In the genomic region with DNA sequence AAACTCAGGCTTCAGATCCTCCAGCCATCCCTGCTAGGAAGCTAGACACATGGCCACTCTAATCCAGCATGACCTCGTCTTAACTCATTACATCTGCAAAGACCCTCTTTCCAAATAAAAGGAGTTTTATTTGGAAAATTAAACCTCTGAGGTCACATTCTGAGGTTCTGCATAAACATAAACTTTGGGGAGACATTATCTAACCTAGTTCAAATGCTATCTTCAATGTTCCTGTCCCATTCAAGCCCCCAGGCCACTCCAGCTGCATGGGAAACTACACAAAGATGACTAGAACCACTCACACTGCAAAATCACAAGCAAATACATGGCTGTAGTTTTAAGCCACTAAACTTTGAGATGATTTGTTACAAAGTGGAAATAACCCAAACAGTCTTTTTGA, we compare ENCODE assay signal across 19 cellular contexts.
DNase-seq lines count a peak whose midpoint lies in the region; ATAC-seq, FAIRE-seq and TF ChIP-seq lines count a peak whose summit lies in the region.
"Had no signal": no experiment of that assay in that cellular context is flagged by ENCODE, and none has a peak within 500 bp of the region (broad histone marks: within the 10 kb centered on the region; RNA-seq: fewer than 3 reads in every experiment).

No MANE protein-coding gene starts in this region.

- CTCF ChIA-PET in PC-3 (lab: Charles Lee) = no interaction called here

- H3K27me3 ChIP-seq in PC-3 (ENCODE audit: low read length) = no peaks in the 10 kb centered on the region
- no peaks in the 10 kb centered on the region for H3K27me3 ChIP-seq in osteoblast (ENCODE audit: insufficient read depth, low read length)
- H3K27me3 ChIP-seq in BE2C = no peaks in the 10 kb centered on the region
- H3K27me3 ChIP-seq: thyroid gland had no signal

- intact Hi-C loops in PC-3 (cut with micrococcal nuclease) = no loop called here

- no peak for TF ChIP-seq CTCF in PC-3 (conservative IDR thresholded peaks at IDR 0.05; ENCODE audit: low read depth, low read length)
- TF ChIP-seq CTCF in osteoblast (IDR thresholded peaks at IDR 0.05; ENCODE audit: extremely low read depth, low read depth, low read length) = no peak
- TF ChIP-seq CTCF in BE2C (IDR thresholded peaks at IDR 0.05; ENCODE audit: low read depth, low read length) = no peak

- H3K4me3 ChIP-seq in PC-3 (ENCODE audit: low read length) (peak overlapping the region; percentile 10; the same call in 1 of the 2 replicates), osteoblast (ENCODE audit: insufficient read depth, low read length) (no peak overlapping the region), BE2C (ENCODE audit: low read depth, low read length) (no peak overlapping the region)
- H3K4me3 ChIP-seq: thyroid gland had no signal

- H3K9ac ChIP-seq in PC-3 (ENCODE audit: low read length) = no peak overlapping the region

- H2AFZ ChIP-seq in PC-3 (ENCODE audit: low read length) (peak overlapping the region; percentile 52), osteoblast (ENCODE audit: low read length) (peak overlapping the region; percentile 9)

- BruUV-seq in PC-3 (replicated peaks; lab: Mats Ljungman, UMichigan) = no TSS peak

- POLR2A ChIA-PET in PC-3 (lab: Charles Lee; ENCODE audit: unreplicated experiment) = no interaction called here

- H3K79me2 ChIP-seq in PC-3 (ENCODE audit: low read length) (no peaks in the 10 kb centered on the region), osteoblast (ENCODE audit: insufficient read depth, low read length) (no peaks in the 10 kb centered on the region)

- H3K9me2 ChIP-seq in PC-3 (replicated peaks; ENCODE audit: low read length) = no peaks in the 10 kb centered on the region

- ATAC-seq in PC-3 = no peak; the same call in 1 of the 2 replicates
- ATAC-seq: activated CD4-positive, CD25-positive, alpha-beta regulatory T cell treated with anti-CD3 and anti-CD28 coated beads, Interleukin-2, amount 50 U/mL, for 24 hours; stimulated activated naive B cell treated with anti-CD40 and anti-IgM and Interleukin-4, amounts not matched to agents 10 μg/mL and 1 μg/mL and 100 μg/mL, for 72 hours had no signal

- peak; percentile 4 for FAIRE-seq in endometrium (lab: Jason Lieb, UNC)
- FAIRE-seq: frontal cortex, H1, HepG2 had no signal

- H3K9me3 ChIP-seq in PC-3 (ENCODE audit: low read length) = no peaks in the 10 kb centered on the region
- no peaks in the 10 kb centered on the region for H3K9me3 ChIP-seq in osteoblast (ENCODE audit: low read depth, low read length)
- no peaks in the 10 kb centered on the region for H3K9me3 ChIP-seq in BE2C
- H3K9me3 ChIP-seq: Caco-2, thyroid gland had no signal

- H3K36me3 ChIP-seq in PC-3 (ENCODE audit: low read depth, low read length) (no peaks in the 10 kb centered on the region), osteoblast (ENCODE audit: insufficient read depth, low read length) (no peaks in the 10 kb centered on the region), BE2C (no peaks in the 10 kb centered on the region)
- H3K36me3 ChIP-seq: thyroid gland had no signal

- peaks cover 25% of the 10 kb centered on the region for H3K4me1 ChIP-seq in PC-3 (ENCODE audit: insufficient read depth, low read length)
- H3K4me1 ChIP-seq in osteoblast (ENCODE audit: insufficient read depth, low read length) = peaks cover 32% of the 10 kb centered on the region
- H3K4me1 ChIP-seq in BE2C = no peaks in the 10 kb centered on the region
- H3K4me1 ChIP-seq: Caco-2 had no signal

- DNase-seq in Daoy (ENCODE audit: low read depth) (peak; percentile 5), PC-3 (no peak), osteoblast (ENCODE audit: insufficient read length, low spot score, missing footprints) (no peak), SHP77 treated with DMSO at 0.1 percent for 48 hours (lab: John Stamatoyannopoulos, UW) (no peak), BE2C (no peak), CD1c-positive myeloid dendritic cell (ENCODE audit: extremely low spot score) (no peak), SW480 (ENCODE audit: low spot score) (no peak)
- DNase-seq: activated naive CD8-positive, alpha-beta T cell treated with anti-CD3 and anti-CD28 coated beads for 36 hours; Caco-2; NCI-H1436; NCI-H69; stimulated activated naive B cell treated with anti-CD40 and anti-IgM and Interleukin-4, amounts not matched to agents 10 μg/mL and 1 μg/mL and 100 μg/mL, for 72 hours; T1000; thyroid gland had no signal

- H3K4me2 ChIP-seq in PC-3 (ENCODE audit: low read length) = peak overlapping the region; percentile 61
- H3K4me2 ChIP-seq in osteoblast (ENCODE audit: insufficient read depth, low read length) = peak overlapping the region; percentile 67

- no peaks in the 10 kb centered on the region for H3F3A ChIP-seq in PC-3 (ENCODE audit: low read length, unreplicated experiment)

- H3K27ac ChIP-seq in PC-3 (ENCODE audit: low read length) (peak overlapping the region; percentile 70), osteoblast (ENCODE audit: low read depth, low read length) (peak overlapping the region; percentile 89)

- H4K20me1 ChIP-seq in PC-3 (ENCODE audit: low read length) (no peaks in the 10 kb centered on the region), osteoblast (ENCODE audit: insufficient read depth, low read length) (no peaks in the 10 kb centered on the region)
